ENCODE assay signal across 13 cellular contexts in the genomic region with DNA sequence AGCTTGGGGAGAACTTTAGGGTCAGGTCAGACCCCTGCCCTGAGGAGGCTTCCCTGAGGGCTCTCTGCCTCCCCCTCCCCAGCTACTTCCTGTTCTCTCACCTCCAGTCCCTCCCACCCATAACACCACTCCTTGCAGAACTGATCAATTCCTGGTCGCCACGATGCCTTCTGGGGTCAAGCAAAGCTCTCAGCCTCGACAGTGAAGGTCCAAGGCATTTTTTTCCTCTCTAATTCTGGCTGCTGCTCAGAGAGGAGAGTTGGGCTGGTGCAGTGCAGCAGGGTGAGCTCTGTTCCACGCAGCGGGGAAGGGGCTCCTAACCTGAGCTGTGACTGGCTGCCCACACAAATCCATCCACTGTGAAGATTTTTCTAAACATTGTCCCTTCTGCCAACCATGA.
"Had no signal": no experiment of that assay in that cellular context is flagged by ENCODE, and none has a peak within 500 bp of the region (broad histone marks: within the 10 kb centered on the region; RNA-seq: fewer than 3 reads in every experiment).

No MANE protein-coding gene starts in this region.

- H2AFZ ChIP-seq: hepatocyte had no signal

- ATAC-seq: activated CD8-positive, alpha-beta memory T cell treated with anti-CD3 and anti-CD28 coated beads, Interleukin-2, amount 10 ng/mL, durations not matched to agents 7 days and 5 days; foreskin keratinocyte had no signal

- H3K79me2 ChIP-seq: hepatocyte had no signal

- H3K27me3 ChIP-seq: adrenal gland, foreskin keratinocyte, tibial nerve had no signal

- DNase-seq: activated CD4-positive, alpha-beta memory T cell treated with anti-CD3 and anti-CD28 coated beads, Interleukin-2, amount 10 ng/mL, durations not matched to agents 7 days and 5 days; activated CD4-positive, alpha-beta T cell treated with anti-CD3 and anti-CD28 coated beads for 48 hours; activated CD8-positive, alpha-beta memory T cell treated with anti-CD3 and anti-CD28 coated beads, Interleukin-2, amount 10 ng/mL, durations not matched to agents 7 days and 5 days; activated naive CD4-positive, alpha-beta T cell treated with anti-CD3 and anti-CD28 coated beads, Interleukin-2, amount 10 ng/mL, durations not matched to agents 7 days and 5 days; foreskin keratinocyte; stimulated activated CD4-positive, alpha-beta T cell treated with anti-CD3 and anti-CD28 coated beads, Interleukin-12 subunit alpha, Interleukin-12 subunit beta, amount 100 ng/mL, for 4 hours; stimulated activated CD4-positive, alpha-beta T cell treated with anti-CD3 and anti-CD28 coated beads, Interleukin-1b, Interleukin-23, amount 100 ng/mL, for 48 hours; stimulated activated naive CD4-positive, alpha-beta T cell treated with Interleukin-2 at 50 U/mL for 16 hours; SW 1271; T-helper 2 cell had no signal

- H3K4me3 ChIP-seq: adrenal gland, hepatocyte, tibial nerve had no signal

- H3K36me3 ChIP-seq: adrenal gland, tibial nerve had no signal

- H3K27ac ChIP-seq: adrenal gland, foreskin keratinocyte, hepatocyte, tibial nerve had no signal

- H3K4me2 ChIP-seq: hepatocyte had no signal

- H3K9me3 ChIP-seq: adrenal gland, tibial nerve had no signal

- H3K4me1 ChIP-seq: adrenal gland, foreskin keratinocyte had no signal
